Comparison of ENCODE assay signal across 12 cellular contexts in the genomic region with DNA sequence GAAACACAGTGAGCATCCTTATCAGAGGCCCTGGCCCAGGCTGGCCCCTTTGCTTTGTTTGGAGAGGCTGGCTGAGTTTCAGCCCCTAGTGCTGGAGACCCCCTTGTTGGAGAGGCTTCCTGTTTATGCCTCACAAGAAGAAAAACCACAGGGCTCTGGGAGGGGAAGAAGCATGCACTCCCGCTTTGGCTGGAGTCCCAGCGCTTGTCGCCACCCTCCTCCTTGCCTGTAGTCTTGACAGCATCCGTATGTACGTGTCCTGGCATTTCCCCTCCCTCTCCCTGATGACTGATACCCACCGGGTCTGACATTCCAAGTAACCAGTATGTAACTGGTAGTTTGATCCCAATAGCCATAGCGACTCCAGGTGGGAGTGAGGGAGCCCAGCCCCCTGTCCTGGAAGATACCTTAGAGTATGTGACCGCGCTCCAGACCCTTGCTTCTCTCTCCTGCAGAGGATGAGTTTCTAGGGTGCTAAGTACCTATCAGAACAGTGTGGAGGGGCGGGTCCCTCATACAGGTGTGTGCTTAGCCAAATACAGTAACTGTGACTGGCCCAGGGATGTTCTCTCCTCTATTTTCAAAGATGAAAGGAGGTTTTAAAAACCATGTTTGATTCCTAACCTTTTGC. TPM values are rescaled to one million over a fixed set of nuclear protein-coding genes. Genes with fewer than 3 reads are reported as not detected.
A peak's percentile ranks its signal among the peaks of the same experiment; 100 is the strongest.
DNase-seq lines count a peak whose midpoint lies in the region; ATAC-seq lines count a peak whose summit lies in the region.
"Had no signal": no experiment of that assay in that cellular context is flagged by ENCODE, and none has a peak within 500 bp of the region (broad histone marks: within the 10 kb centered on the region; RNA-seq: fewer than 3 reads in every experiment).

No MANE protein-coding gene starts in this region.

- ATAC-seq in HG02588 (IDR thresholded peaks at IDR 0.05; ENCODE audit: unreplicated experiment): no peak

- H3K27me3 ChIP-seq in CD8-positive, alpha-beta memory T cell (ENCODE audit: insufficient read depth, low read length, poor library complexity, severe bottlenecking): no peaks in the 10 kb centered on the region
- no peaks in the 10 kb centered on the region for H3K27me3 ChIP-seq in H7 (ENCODE audit: control insufficient read depth, insufficient read depth, low read length)
- H3K27me3 ChIP-seq: thyroid gland had no signal

- POLR2A ChIA-PET in CD8-positive, alpha-beta memory T cell (lab: Charles Lee): no interaction called here

- peaks cover 74 to 87% (median 86%) of the 10 kb centered on the region in 3 donors for H3K4me1 Mint-ChIP-seq in CD8-positive, alpha-beta memory T cell
- H3K4me1 Mint-ChIP-seq in activated naive CD8-positive, alpha-beta T cell treated with anti-CD3 and anti-CD28 coated beads for 36 hours: peaks cover 82% of the 10 kb centered on the region

- DNase-seq in CD8-positive, alpha-beta memory T cell: peak in 1 of 5 donors; percentile 39
- peak; percentile 77 for DNase-seq in KBM-7
- no peak for DNase-seq in activated naive CD8-positive, alpha-beta T cell treated with anti-CD3 and anti-CD28 coated beads for 36 hours
- DNase-seq in left kidney (ENCODE audit: low read depth, low spot score): peak; percentile 47
- no peak for DNase-seq in H7
- DNase-seq in amniotic stem cell (lab: John Stamatoyannopoulos, UW): no peak
- DNase-seq: cerebellar nuclear complex, glutamatergic neuron, SIG-M5, thyroid gland had no signal

- no peaks in the 10 kb centered on the region for H3K9me3 Mint-ChIP-seq in CD8-positive, alpha-beta memory T cell
- H3K9me3 Mint-ChIP-seq in activated naive CD8-positive, alpha-beta T cell treated with anti-CD3 and anti-CD28 coated beads for 36 hours: no peaks in the 10 kb centered on the region

- H3K4me3 Mint-ChIP-seq in CD8-positive, alpha-beta memory T cell: peak overlapping the region in 5 of 7 donors; percentile 43 to 72 (median 45)
- peak overlapping the region; percentile 35 for H3K4me3 Mint-ChIP-seq in activated naive CD8-positive, alpha-beta T cell treated with anti-CD3 and anti-CD28 coated beads for 36 hours

- H3K27ac Mint-ChIP-seq in CD8-positive, alpha-beta memory T cell: peak overlapping the region; percentile 36 to 96 (median 81)
- H3K27ac Mint-ChIP-seq in activated naive CD8-positive, alpha-beta T cell treated with anti-CD3 and anti-CD28 coated beads for 36 hours: peak overlapping the region; percentile 92

- peak overlapping the region; percentile 2 for H3K4me3 ChIP-seq in CD8-positive, alpha-beta memory T cell (ENCODE audit: low read length)
- H3K4me3 ChIP-seq in H7 (ENCODE audit: insufficient read depth, low read depth, low read length): no peak overlapping the region
- H3K4me3 ChIP-seq: thyroid gland had no signal

- no peaks in the 10 kb centered on the region for H3K27me3 Mint-ChIP-seq in CD8-positive, alpha-beta memory T cell
- no peaks in the 10 kb centered on the region for H3K27me3 Mint-ChIP-seq in activated naive CD8-positive, alpha-beta T cell treated with anti-CD3 and anti-CD28 coated beads for 36 hours

- in situ Hi-C loops in KBM-7 (cut with MboI; ENCODE audit: low pct_unique_long_range_greater_than_20kb, low sequenced_read_pairs): no loop called here

- H3K4me1 ChIP-seq in CD8-positive, alpha-beta memory T cell (ENCODE audit: insufficient read depth, low read length): peaks cover 97% of the 10 kb centered on the region

- CTCF ChIA-PET in CD8-positive, alpha-beta memory T cell (lab: Charles Lee): interaction anchor here (0.8 kb wide), 1 partner anchor 29 kb away, joined by 3 read pairs; the partner anchor contains the start of gene ZNF862

- peaks cover 0 to 26% (median 4%) of the 10 kb centered on the region in 3 donors for H3K36me3 Mint-ChIP-seq in CD8-positive, alpha-beta memory T cell
- H3K36me3 Mint-ChIP-seq in activated naive CD8-positive, alpha-beta T cell treated with anti-CD3 and anti-CD28 coated beads for 36 hours: peaks cover 22% of the 10 kb centered on the region

- no peak overlapping the region for H3K27ac ChIP-seq in CD8-positive, alpha-beta memory T cell (ENCODE audit: low read depth, low read length)
- H3K27ac ChIP-seq: KMS-11 had no signal

- H3K36me3 ChIP-seq in CD8-positive, alpha-beta memory T cell (ENCODE audit: insufficient read depth, low read length): no peaks in the 10 kb centered on the region
- H3K36me3 ChIP-seq in H7 (replicated peaks; ENCODE audit: control insufficient read depth, insufficient read depth, low read length): peaks cover 2% of the 10 kb centered on the region

- H3K9me3 ChIP-seq in CD8-positive, alpha-beta memory T cell (ENCODE audit: low read length): no peaks in the 10 kb centered on the region
- H3K9me3 ChIP-seq: thyroid gland had no signal

RNA-seq across cellular contexts. Expression of gene ATP6V0E2, which starts 6.8 kb away (rescaled TPM):
- 10 to 100 TPM; 68.3 to 76.2 TPM for total RNA-seq in CD8-positive, alpha-beta memory T cell
- polyA plus RNA-seq in CD8-positive, alpha-beta memory T cell: 144 TPM
- total RNA-seq in activated naive CD8-positive, alpha-beta T cell treated with anti-CD3 and anti-CD28 coated beads for 36 hours: 10 to 100 TPM; 59.2 to 64.0 TPM
- total RNA-seq in H7 (2014; rRNA removed; shearing (Covaris generic)): 15.4 and 20.2 TPM in 2 replicates

RNA-seq across cellular contexts. Expression of gene ZNF862, which starts 28.8 kb away (rescaled TPM):
- total RNA-seq in CD8-positive, alpha-beta memory T cell: 10 to 100 TPM; 12.3 to 13.2 TPM
- 6.8 TPM for polyA plus RNA-seq in CD8-positive, alpha-beta memory T cell
- total RNA-seq in activated naive CD8-positive, alpha-beta T cell treated with anti-CD3 and anti-CD28 coated beads for 36 hours: 1 to 10 TPM; 5.9 to 7.0 TPM
- 3.4 and 3.8 TPM in 2 replicates for total RNA-seq in H7 (2014; rRNA removed; shearing (Covaris generic))

Comparison
In these comparisons a context has a peak if more than half of its experiments do, and no peak if none do; other contexts are left out.
1. DNase-seq: peak in KBM-7 (single experiment) and left kidney (single experiment); none in activated naive CD8-positive, alpha-beta T cell treated with anti-CD3 and anti-CD28 coated beads for 36 hours (single experiment), H7 (single experiment) and amniotic stem cell (single experiment).